8 cellular contexts compared by ENCODE assay signal in the genomic region with DNA sequence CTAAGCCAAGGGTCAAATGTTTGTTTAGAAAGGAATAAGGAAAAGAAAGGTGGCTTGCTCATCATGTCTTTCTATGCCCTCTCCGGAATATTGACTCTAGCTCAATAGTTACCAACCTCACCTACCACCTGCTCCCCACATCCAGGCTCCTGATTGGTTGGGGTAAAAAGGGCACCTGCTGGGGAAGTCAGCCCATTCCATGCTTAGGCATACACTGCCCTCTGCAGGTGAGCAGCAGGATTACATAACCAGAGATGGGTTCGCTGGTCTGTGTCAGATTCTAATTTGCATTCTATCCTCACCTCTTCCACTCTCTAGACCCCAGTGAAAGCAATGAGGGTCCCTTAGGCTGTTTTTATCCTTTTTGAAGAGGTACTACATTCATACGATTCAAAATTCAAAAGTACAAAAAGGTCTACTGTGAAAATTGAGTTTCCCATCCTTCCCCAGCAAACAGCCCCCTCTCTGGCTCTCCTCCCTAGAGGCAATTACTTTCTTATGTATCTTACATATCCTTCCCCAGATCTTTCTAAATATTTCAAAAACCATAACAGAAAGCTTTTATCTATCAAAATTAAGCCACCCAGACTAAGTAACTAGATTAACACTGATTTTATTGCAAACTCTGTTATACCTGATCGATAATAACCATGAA.
DNase-seq lines count a peak whose midpoint lies in the region; ATAC-seq and TF ChIP-seq lines count a peak whose summit lies in the region.

No MANE protein-coding gene starts in this region.

- DNase-seq in NCI-H748 treated with DMSO at 0.1 percent for 48 hours (lab: John Stamatoyannopoulos, UW) (peak; percentile 84), epithelial cell of prostate (ENCODE audit: low read depth, low spot score) (peak; percentile 31), myocyte (ENCODE audit: low read depth) (peak; percentile 55)
- peak; percentile 69 for DNase-seq in activated CD8-positive, alpha-beta memory T cell treated with anti-CD3 and anti-CD28 coated beads, Interleukin-2, amount 10 ng/mL, durations not matched to agents 7 days and 5 days
- DNase-seq in stimulated activated naive CD4-positive, alpha-beta T cell treated with Interleukin-2 at 50 U/mL for 16 hours (lab: John Stamatoyannopoulos, UW) = peak; percentile 37

- peaks cover 23% of the 10 kb centered on the region for H3K27me3 Mint-ChIP-seq in activated CD8-positive, alpha-beta memory T cell treated with anti-CD3 and anti-CD28 coated beads, Interleukin-2, amount 10 ng/mL, durations not matched to agents 7 days and 5 days

- H3K27ac ChIP-seq in C4-2B (no peak overlapping the region), epithelial cell of prostate (no peak overlapping the region)

- peak; percentile 50 for ATAC-seq in HG03442 (IDR thresholded peaks at IDR 0.05; ENCODE audit: unreplicated experiment)
- peak; percentile 57 for ATAC-seq in activated CD8-positive, alpha-beta memory T cell treated with anti-CD3 and anti-CD28 coated beads, Interleukin-2, amount 10 ng/mL, durations not matched to agents 7 days and 5 days
- no peak for ATAC-seq in HG02981 (IDR thresholded peaks at IDR 0.05; ENCODE audit: unreplicated experiment)

- peak; percentile 93 for TF ChIP-seq CTCF in C4-2B (conservative IDR thresholded peaks at IDR 0.05)

- no peaks in the 10 kb centered on the region for H3K4me1 Mint-ChIP-seq in activated CD8-positive, alpha-beta memory T cell treated with anti-CD3 and anti-CD28 coated beads, Interleukin-2, amount 10 ng/mL, durations not matched to agents 7 days and 5 days

- CTCF ChIA-PET in activated CD8-positive, alpha-beta memory T cell treated with anti-CD3 and anti-CD28 coated beads, Interleukin-2, amount 10 ng/mL, durations not matched to agents 7 days and 5 days (lab: Charles Lee) = interaction anchor here (0.7 to 2.5 kb wide), 15 partner anchors 9 to 883 kb away, joined by 3 to 13 read pairs (median 4); no protein-coding TSS in a partner anchor

- no peaks in the 10 kb centered on the region for H3K36me3 Mint-ChIP-seq in activated CD8-positive, alpha-beta memory T cell treated with anti-CD3 and anti-CD28 coated beads, Interleukin-2, amount 10 ng/mL, durations not matched to agents 7 days and 5 days

- no peak overlapping the region for H3K4me3 Mint-ChIP-seq in activated CD8-positive, alpha-beta memory T cell treated with anti-CD3 and anti-CD28 coated beads, Interleukin-2, amount 10 ng/mL, durations not matched to agents 7 days and 5 days

- no peak overlapping the region for H3K27ac Mint-ChIP-seq in activated CD8-positive, alpha-beta memory T cell treated with anti-CD3 and anti-CD28 coated beads, Interleukin-2, amount 10 ng/mL, durations not matched to agents 7 days and 5 days

- H3K9me3 Mint-ChIP-seq in activated CD8-positive, alpha-beta memory T cell treated with anti-CD3 and anti-CD28 coated beads, Interleukin-2, amount 10 ng/mL, durations not matched to agents 7 days and 5 days (ENCODE audit: low read depth) = no peaks in the 10 kb centered on the region

Comparison
In these comparisons a context has a peak if more than half of its experiments do, and no peak if none do; other contexts are left out.
1. DNase-seq: peak in every context shown above with its lines; median percentile 84 in NCI-H748 treated with DMSO at 0.1 percent for 48 hours; 69 in activated CD8-positive, alpha-beta memory T cell treated with anti-CD3 and anti-CD28 coated beads, Interleukin-2, amount 10 ng/mL, durations not matched to agents 7 days and 5 days; 55 in myocyte; 37 in stimulated activated naive CD4-positive, alpha-beta T cell treated with Interleukin-2 at 50 U/mL for 16 hours; 31 in epithelial cell of prostate.